Comparison of ENCODE assay signal across 19 cellular contexts in genomic region chr15:41080144-41080543, GRCh38. TPM values are rescaled to one million over a fixed set of nuclear protein-coding genes. Genes with fewer than 3 reads are reported as not detected.
DNase-seq lines count a peak whose midpoint lies in the region; ATAC-seq and TF ChIP-seq lines count a peak whose summit lies in the region.
"Had no signal": no experiment of that assay in that cellular context is flagged by ENCODE, and none has a peak within 500 bp of the region (broad histone marks: within the 10 kb centered on the region; RNA-seq: fewer than 3 reads in every experiment).

No MANE protein-coding gene starts in this region.

- intact Hi-C loops in lower leg skin (cut with DNase I; ENCODE audit: low total_unique reads): no loop called here

- CTCF ChIA-PET in HEK293T (lab: Yijun Ruan, JAX): no interaction called here

- H3K36me3 ChIP-seq in BLaER1 treated with 17β-estradiol and CSF1 and Interleukin-3, amounts not matched to agents 10 nM and 100 nM: peaks cover 91 to 100% (median 94%) of the 10 kb centered on the region in 11 experiments
- H3K36me3 ChIP-seq in OCI-LY1 (ENCODE audit: insufficient read depth, low read length) (peaks cover 96% of the 10 kb centered on the region), osteoblast (ENCODE audit: insufficient read depth, low read length) (peaks cover 76% of the 10 kb centered on the region)

- no peaks in the 10 kb centered on the region for H3K27me3 ChIP-seq in BLaER1 treated with 17β-estradiol and CSF1 and Interleukin-3, amounts not matched to agents 10 nM and 100 nM
- no peaks in the 10 kb centered on the region for H3K27me3 ChIP-seq in OCI-LY1 (ENCODE audit: insufficient read depth, low read length)
- H3K27me3 ChIP-seq in osteoblast (ENCODE audit: insufficient read depth, low read length): no peaks in the 10 kb centered on the region
- H3K27me3 ChIP-seq: BE2C, MG63 had no signal

- H2AFZ ChIP-seq in OCI-LY1 (ENCODE audit: low read length) (no peak overlapping the region), osteoblast (ENCODE audit: low read length) (no peak overlapping the region)

- H3K9me2 ChIP-seq in OCI-LY1 (ENCODE audit: low read depth, low read length): no peaks in the 10 kb centered on the region

- TF ChIP-seq POLR2A in lower leg skin (IDR thresholded peaks at IDR 0.05): no peak

- H3K79me2 ChIP-seq in OCI-LY1 (ENCODE audit: insufficient read depth, low read length) (no peaks in the 10 kb centered on the region), osteoblast (ENCODE audit: insufficient read depth, low read length) (peaks cover 14% of the 10 kb centered on the region)

- ATAC-seq in esophagus mucosa: no peak
- ATAC-seq: HepG2 had no signal

- peaks cover 0 to 18% (median 0%) of the 10 kb centered on the region in 11 experiments; a peak in 3 of 22 replicates for H4K20me1 ChIP-seq in BLaER1 treated with 17β-estradiol and CSF1 and Interleukin-3, amounts not matched to agents 10 nM and 100 nM
- H4K20me1 ChIP-seq in OCI-LY1 (ENCODE audit: insufficient read depth, low read length) (no peaks in the 10 kb centered on the region), osteoblast (ENCODE audit: insufficient read depth, low read length) (no peaks in the 10 kb centered on the region)

- DNase-seq in germinal center (ENCODE audit: low spot score) (peak; percentile 13), osteoblast (ENCODE audit: insufficient read length, low spot score, missing footprints) (peak; percentile 10), HEK293T (ENCODE audit: extremely low spot score) (no peak), lower leg skin (ENCODE audit: low spot score in 2 of 2) (no peak)
- DNase-seq in activated naive CD4-positive, alpha-beta T cell (lab: John Stamatoyannopoulos, UW): no peak
- DNase-seq: BE2C; CD4-positive, CD25-positive, alpha-beta regulatory T cell; MG63; NCI-H2029; NCI-H446 treated with DMSO at 0.1 percent for 48 hours; NCI-H526; NCI-H82; NK-92 treated with Interleukin-12 subunit alpha and Interleukin-12 subunit beta, amount 100 ng/mL, for 24 hours; Right ventricle myocardium superior; RPMI8226 had no signal

- POLR2A ChIA-PET in HEK293T (lab: Yijun Ruan, JAX): no interaction called here

- H3K27ac ChIP-seq in BLaER1 treated with 17β-estradiol and CSF1 and Interleukin-3, amounts not matched to agents 10 nM and 100 nM: peak overlapping the region in 10 of 11 experiments; percentile 56 to 91 (median 86); a peak in 20 of 22 replicates
- H3K27ac ChIP-seq in OCI-LY1 (ENCODE audit: low read depth, low read length, poor library complexity, severe bottlenecking): peak overlapping the region; percentile 82
- no peak overlapping the region for H3K27ac ChIP-seq in osteoblast (ENCODE audit: low read depth, low read length)

- peak overlapping the region; percentile 63 to 82 (median 75); a peak in 21 of 22 replicates for H3K4me2 ChIP-seq in BLaER1 treated with 17β-estradiol and CSF1 and Interleukin-3, amounts not matched to agents 10 nM and 100 nM
- H3K4me2 ChIP-seq in OCI-LY1 (ENCODE audit: low read length) (peak overlapping the region; percentile 30), osteoblast (ENCODE audit: insufficient read depth, low read length) (no peak overlapping the region)

- TF ChIP-seq CTCF in OCI-LY1 (IDR thresholded peaks at IDR 0.05; ENCODE audit: low read length): no peak
- no peak for TF ChIP-seq CTCF in osteoblast (IDR thresholded peaks at IDR 0.05; ENCODE audit: extremely low read depth, low read depth, low read length)
- TF ChIP-seq CTCF in lower leg skin (IDR thresholded peaks at IDR 0.05): no peak

- no peaks in the 10 kb centered on the region for H3F3A ChIP-seq in OCI-LY1 (ENCODE audit: insufficient read depth, low read length)

- H3K4me3 ChIP-seq in BLaER1 treated with 17β-estradiol and CSF1 and Interleukin-3, amounts not matched to agents 10 nM and 100 nM: peak overlapping the region in 2 of 10 experiments; percentile 40 to 45; a peak in 2 of 20 replicates
- H3K4me3 ChIP-seq in OCI-LY1 (ENCODE audit: low read depth, low read length, poor library complexity, severe bottlenecking) (no peak overlapping the region), osteoblast (ENCODE audit: insufficient read depth, low read length) (no peak overlapping the region), lower leg skin (ENCODE audit: low read depth, poor library complexity, severe bottlenecking) (no peak overlapping the region)
- H3K4me3 ChIP-seq: MG63 had no signal

- peaks cover 28 to 59% (median 46%) of the 10 kb centered on the region in 10 experiments for H3K4me1 ChIP-seq in BLaER1 treated with 17β-estradiol and CSF1 and Interleukin-3, amounts not matched to agents 10 nM and 100 nM
- H3K4me1 ChIP-seq in OCI-LY1 (ENCODE audit: insufficient read depth, low read length, severe bottlenecking) (peaks cover 20% of the 10 kb centered on the region), osteoblast (ENCODE audit: insufficient read depth, low read length) (no peaks in the 10 kb centered on the region)
- H3K4me1 ChIP-seq: BE2C had no signal

- H3K9ac ChIP-seq in BLaER1 treated with 17β-estradiol and CSF1 and Interleukin-3, amounts not matched to agents 10 nM and 100 nM: peak overlapping the region in 10 of 11 experiments; percentile 21 to 79 (median 74); a peak in 17 of 22 replicates
- H3K9ac ChIP-seq in OCI-LY1 (ENCODE audit: low read length): no peak overlapping the region; the same call in 1 of the 2 replicates

- WGBS in lower leg skin, 2 donors: 97 to 100% methylated on average over 1 of the region's 1 CpG

- H3K9me3 ChIP-seq in BLaER1 treated with 17β-estradiol and CSF1 and Interleukin-3, amounts not matched to agents 10 nM and 100 nM (replicated peaks in 1 of 11): no peaks in the 10 kb centered on the region
- H3K9me3 ChIP-seq in OCI-LY1 (ENCODE audit: low read length) (no peaks in the 10 kb centered on the region), osteoblast (ENCODE audit: low read depth, low read length) (no peaks in the 10 kb centered on the region)
- H3K9me3 ChIP-seq: BE2C, MG63 had no signal

TF ChIP-seq in HEK293T, 16 proteins besides CTCF, POLR2A, EP300 and RAD21:
- TF ChIP-seq TARDBP (IDR thresholded peaks at IDR 0.05) (no peak), ELF4 (IDR thresholded peaks at IDR 0.05) (no peak), FOXM1 (IDR thresholded peaks at IDR 0.05; ENCODE audit: borderline replicate concordance) (no peak), SP1 (IDR thresholded peaks at IDR 0.05) (no peak), ARNT (IDR thresholded peaks at IDR 0.05) (no peak), HDGF (IDR thresholded peaks at IDR 0.05; ENCODE audit: borderline replicate concordance) (no peak)
- TF ChIP-seq, protein P1, sequence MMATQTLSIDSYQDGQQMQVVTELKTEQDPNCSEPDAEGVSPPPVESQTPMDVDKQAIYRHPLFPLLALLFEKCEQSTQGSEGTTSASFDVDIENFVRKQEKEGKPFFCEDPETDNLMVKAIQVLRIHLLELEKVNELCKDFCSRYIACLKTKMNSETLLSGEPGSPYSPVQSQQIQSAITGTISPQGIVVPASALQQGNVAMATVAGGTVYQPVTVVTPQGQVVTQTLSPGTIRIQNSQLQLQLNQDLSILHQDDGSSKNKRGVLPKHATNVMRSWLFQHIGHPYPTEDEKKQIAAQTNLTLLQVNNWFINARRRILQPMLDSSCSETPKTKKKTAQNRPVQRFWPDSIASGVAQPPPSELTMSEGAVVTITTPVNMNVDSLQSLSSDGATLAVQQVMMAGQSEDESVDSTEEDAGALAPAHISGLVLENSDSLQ (IDR thresholded peaks at IDR 0.05): no peak
TF ChIP-seq in HEK293T: peak in this region for 0.

RNA-seq across cellular contexts. Expression of gene INO80, which starts 35.9 kb away (rescaled TPM):
- total RNA-seq in osteoblast (23.5 and 28.0 TPM in 2 replicates), esophagus mucosa (20.6 TPM), lower leg skin (10 to 100 TPM; 22.3 to 44.3 (median 31.1) TPM)

Comparison
In these comparisons a context has a peak if more than half of its experiments do, and no peak if none do; other contexts are left out.
1. DNase-seq: peak in germinal center (single experiment) and osteoblast (single experiment); none in activated naive CD4-positive, alpha-beta T cell (0 of 4), HEK293T (single experiment) and lower leg skin (0 of 2).